In the genomic region with DNA sequence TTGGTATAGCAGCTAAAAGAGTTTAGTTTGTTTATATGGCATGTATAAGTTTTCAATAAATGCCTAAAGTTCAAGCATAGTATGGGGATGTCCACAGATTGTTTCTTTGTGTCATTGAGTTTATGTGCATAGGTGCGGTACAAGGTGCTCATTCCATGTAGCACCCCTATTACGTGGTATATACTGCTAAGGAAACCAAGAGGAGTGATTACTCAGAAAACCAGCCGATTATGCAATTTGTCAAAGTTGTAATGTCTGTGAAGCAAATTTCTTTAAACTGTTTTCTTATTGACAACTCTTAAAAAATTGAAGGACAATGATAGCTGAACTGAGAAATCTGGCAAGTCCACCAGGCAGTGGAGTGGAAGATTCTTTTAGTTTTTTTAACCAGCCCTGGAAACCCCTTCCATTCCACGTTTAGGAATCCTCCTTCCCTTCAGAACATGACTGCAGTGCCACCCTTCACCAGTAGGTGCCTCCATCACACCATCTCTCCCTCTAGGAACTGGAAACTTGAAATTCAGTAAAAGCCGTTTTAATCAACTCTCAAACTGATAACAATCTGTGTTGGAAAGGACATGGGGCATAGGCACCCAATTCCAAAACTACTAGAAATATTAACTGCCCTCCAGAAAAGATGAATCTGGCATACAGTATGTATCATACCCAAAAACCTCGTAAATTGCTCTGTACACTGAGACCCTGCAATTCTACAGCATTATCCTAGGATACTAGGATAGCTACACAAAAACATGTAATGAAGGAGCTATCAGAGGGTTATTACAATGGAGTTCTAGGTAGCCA, we compare ENCODE assay signal across 8 cellular contexts. TPM values are rescaled to one million over a fixed set of nuclear protein-coding genes. Genes with fewer than 3 reads are reported as not detected.
DNase-seq lines count a peak whose midpoint lies in the region; ATAC-seq and TF ChIP-seq lines count a peak whose summit lies in the region.

No MANE protein-coding gene starts in this region.

- DNase-seq in DMS153 (lab: John Stamatoyannopoulos, UW) (peak; percentile 33), KG1 (lab: John Stamatoyannopoulos, UW) (peak; percentile 32), glomerular endothelial cell (ENCODE audit: extremely low read depth, low read depth, low spot score) (peak; percentile 55), posterior cingulate gyrus (peak; percentile 43 to 93 (median 80)), ureter (ENCODE audit: low spot score) (peak; percentile 80)
- DNase-seq in activated naive CD4-positive, alpha-beta T cell treated with Interleukin-2 at 50 U/mL for 16 hours = peak; percentile 71

- intact Hi-C loops in posterior cingulate gyrus (cut with DNase I) = loop anchor here (1.0 to 5.0 kb wide), 2 partner anchors 53 to 235 kb away; partner anchors contain the start of genes DCUN1D3 and LYRM1

- ATAC-seq in SK-N-SH treated with all-trans-retinoic acid at 6 μM for 48 hours (peak; percentile 66; the same call in 2 of the 3 replicates), HG03159 (IDR thresholded peaks at IDR 0.05; ENCODE audit: unreplicated experiment) (no peak)

TF ChIP-seq in SK-N-SH treated with all-trans-retinoic acid at 6 μM for 48 hours, 23 proteins besides CTCF, POLR2A, EP300 and RAD21:
- TF ChIP-seq ARNTL (CRISPR knock-in tag; IDR thresholded peaks at IDR 0.05; ENCODE audit: borderline replicate concordance, low read depth) (no peak), ZC3H10 (CRISPR knock-in tag; IDR thresholded peaks at IDR 0.05) (no peak), BACH2 (CRISPR knock-in tag; IDR thresholded peaks at IDR 0.05; ENCODE audit: borderline replicate concordance) (no peak), OSR1 (CRISPR knock-in tag; IDR thresholded peaks at IDR 0.05) (no peak)
- TF ChIP-seq, protein P1, sequence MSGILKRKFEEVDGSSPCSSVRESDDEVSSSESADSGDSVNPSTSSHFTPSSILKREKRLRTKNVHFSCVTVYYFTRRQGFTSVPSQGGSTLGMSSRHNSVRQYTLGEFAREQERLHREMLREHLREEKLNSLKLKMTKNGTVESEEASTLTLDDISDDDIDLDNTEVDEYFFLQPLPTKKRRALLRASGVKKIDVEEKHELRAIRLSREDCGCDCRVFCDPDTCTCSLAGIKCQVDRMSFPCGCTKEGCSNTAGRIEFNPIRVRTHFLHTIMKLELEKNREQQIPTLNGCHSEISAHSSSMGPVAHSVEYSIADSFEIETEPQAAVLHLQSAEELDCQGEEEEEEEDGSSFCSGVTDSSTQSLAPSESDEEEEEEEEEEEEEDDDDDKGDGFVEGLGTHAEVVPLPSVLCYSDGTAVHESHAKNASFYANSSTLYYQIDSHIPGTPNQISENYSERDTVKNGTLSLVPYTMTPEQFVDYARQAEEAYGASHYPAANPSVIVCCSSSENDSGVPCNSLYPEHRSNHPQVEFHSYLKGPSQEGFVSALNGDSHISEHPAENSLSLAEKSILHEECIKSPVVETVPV (CRISPR knock-in tag; IDR thresholded peaks at IDR 0.05) = no peak

RNA-seq across cellular contexts. Expression of gene REXO5, which starts 43.5 kb away (rescaled TPM):
- 4.2 and 6.1 TPM in 2 replicates for total RNA-seq in glomerular endothelial cell
- total RNA-seq in ureter = 2.4 TPM

RNA-seq across cellular contexts. Expression of gene ERI2, which starts 43.5 kb away (rescaled TPM):
- total RNA-seq in glomerular endothelial cell (10.3 and 11.3 TPM in 2 replicates), ureter (24.2 TPM)

RNA-seq across cellular contexts. Expression of gene DCUN1D3, which starts 50.4 kb away (rescaled TPM):
- total RNA-seq in glomerular endothelial cell (57.1 and 63.3 TPM in 2 replicates), ureter (17.4 TPM)

RNA-seq across cellular contexts. Expression of gene LYRM1, which starts 50.8 kb away (rescaled TPM):
- total RNA-seq in glomerular endothelial cell (40.8 and 83.5 TPM in 2 replicates), ureter (40.3 TPM)
